ENCODE assay signal across 1 cellular context in the genomic region with DNA sequence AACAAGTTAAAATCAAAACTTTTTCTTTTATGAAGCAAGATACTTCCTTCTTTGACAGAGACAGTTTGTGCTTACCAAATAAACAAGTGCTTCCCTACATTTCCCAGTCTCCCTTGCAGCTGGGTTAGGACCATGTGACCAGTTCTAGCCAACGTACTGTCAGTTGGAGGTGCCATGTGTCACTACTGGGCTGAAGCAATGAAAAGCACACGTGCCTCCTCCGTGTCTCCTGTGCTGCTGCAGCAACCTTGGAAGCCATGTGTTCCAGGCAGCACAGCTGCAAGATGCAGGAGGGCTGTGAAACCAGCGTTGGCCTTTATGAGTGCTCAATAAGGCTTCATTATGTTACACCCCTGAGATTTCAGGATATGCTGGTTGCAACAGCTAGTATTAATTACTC.
TF ChIP-seq lines count a peak whose summit lies in the region.

No MANE protein-coding gene starts in this region.

TF ChIP-seq in HepG2, 621 proteins besides CTCF, POLR2A, EP300 and RAD21 (continued from another document):
- TF ChIP-seq, protein P1, sequence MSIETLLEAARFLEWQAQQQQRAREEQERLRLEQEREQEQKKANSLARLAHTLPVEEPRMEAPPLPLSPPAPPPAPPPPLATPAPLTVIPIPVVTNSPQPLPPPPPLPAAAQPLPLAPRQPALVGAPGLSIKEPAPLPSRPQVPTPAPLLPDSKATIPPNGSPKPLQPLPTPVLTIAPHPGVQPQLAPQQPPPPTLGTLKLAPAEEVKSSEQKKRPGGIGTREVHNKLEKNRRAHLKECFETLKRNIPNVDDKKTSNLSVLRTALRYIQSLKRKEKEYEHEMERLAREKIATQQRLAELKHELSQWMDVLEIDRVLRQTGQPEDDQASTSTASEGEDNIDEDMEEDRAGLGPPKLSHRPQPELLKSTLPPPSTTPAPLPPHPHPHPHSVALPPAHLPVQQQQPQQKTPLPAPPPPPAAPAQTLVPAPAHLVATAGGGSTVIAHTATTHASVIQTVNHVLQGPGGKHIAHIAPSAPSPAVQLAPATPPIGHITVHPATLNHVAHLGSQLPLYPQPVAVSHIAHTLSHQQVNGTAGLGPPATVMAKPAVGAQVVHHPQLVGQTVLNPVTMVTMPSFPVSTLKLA (IDR thresholded peaks at IDR 0.05): peak; percentile 86
- no peak for TF ChIP-seq NFKBIZ (CRISPR knock-in tag; IDR thresholded peaks at IDR 0.05)
- TF ChIP-seq, protein P2, sequence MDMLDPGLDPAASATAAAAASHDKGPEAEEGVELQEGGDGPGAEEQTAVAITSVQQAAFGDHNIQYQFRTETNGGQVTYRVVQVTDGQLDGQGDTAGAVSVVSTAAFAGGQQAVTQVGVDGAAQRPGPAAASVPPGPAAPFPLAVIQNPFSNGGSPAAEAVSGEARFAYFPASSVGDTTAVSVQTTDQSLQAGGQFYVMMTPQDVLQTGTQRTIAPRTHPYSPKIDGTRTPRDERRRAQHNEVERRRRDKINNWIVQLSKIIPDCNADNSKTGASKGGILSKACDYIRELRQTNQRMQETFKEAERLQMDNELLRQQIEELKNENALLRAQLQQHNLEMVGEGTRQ (IDR thresholded peaks at IDR 0.05; ENCODE audit: low read depth, low read length): peak; percentile 19; the same call in 1 of the 2 replicates
- TF ChIP-seq, protein P2 (CRISPR knock-in tag; IDR thresholded peaks at IDR 0.05; ENCODE audit: borderline replicate concordance): no peak
